8 cellular contexts compared by ENCODE assay signal in the genomic region with DNA sequence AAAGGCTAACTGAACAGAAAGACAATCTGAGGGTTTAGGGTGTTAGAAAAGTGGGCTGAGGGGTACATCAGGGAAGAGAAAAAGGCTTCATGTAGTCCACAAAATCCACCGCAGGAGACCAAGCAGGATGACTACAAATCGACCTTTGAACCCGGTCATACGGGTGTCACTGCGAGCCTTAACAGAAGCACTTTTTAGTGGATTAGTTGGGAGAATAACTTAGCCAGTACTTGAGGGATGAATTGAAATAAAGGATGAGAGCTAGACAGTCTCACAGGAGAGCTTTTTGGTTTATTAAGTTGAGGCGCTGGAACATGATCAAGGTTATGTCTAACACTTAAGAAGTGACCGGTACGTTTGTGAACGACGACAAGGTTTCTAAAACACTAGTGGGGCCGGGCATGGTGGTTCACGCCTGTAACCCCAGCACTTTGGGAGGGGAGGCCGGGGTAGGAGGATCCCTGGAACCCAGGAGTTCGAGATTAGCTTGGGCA. TPM values are rescaled to one million over a fixed set of nuclear protein-coding genes. Genes with fewer than 3 reads are reported as not detected.
DNase-seq lines count a peak whose midpoint lies in the region; ATAC-seq and TF ChIP-seq lines count a peak whose summit lies in the region.

No MANE protein-coding gene starts in this region.

- H4K20me1 ChIP-seq in H9 (ENCODE audit: control insufficient read depth, insufficient read depth, insufficient read length) = no peaks in the 10 kb centered on the region

- H3K79me1 ChIP-seq in H9 (ENCODE audit: insufficient read depth, low read depth, low read length, poor library complexity, severe bottlenecking) = no peaks in the 10 kb centered on the region

- no peak overlapping the region for H2BK12ac ChIP-seq in H9 (ENCODE audit: insufficient read length, low read depth, low read length)

- intact Hi-C loops in left ventricle myocardium inferior (cut with micrococcal nuclease) = no loop called here

- H3K36me3 Mint-ChIP-seq in H9 (ENCODE audit: insufficient read depth in 1 of 3, low read depth in 3 of 3) = peaks cover 0 to 3% (median 2%) of the 10 kb centered on the region in 3 experiments; a peak in 2 of 7 replicates

- H2BK5ac ChIP-seq in H9 (ENCODE audit: insufficient read length, low read length) = no peak overlapping the region

- TF ChIP-seq CTCF in H9 (conservative IDR thresholded peaks at IDR 0.05) (no peak), WERI-Rb-1 (IDR thresholded peaks at IDR 0.05; ENCODE audit: low read depth, low read length) (no peak), left ventricle myocardium inferior (IDR thresholded peaks at IDR 0.05; ENCODE audit: borderline replicate concordance) (no peak)

- H3K27ac ChIP-seq in H9 (ENCODE audit: insufficient read length, low read depth, low read length) (no peak overlapping the region), WERI-Rb-1 (peak overlapping the region; percentile 91), left ventricle myocardium inferior (replicated peaks) (peak overlapping the region; percentile 96), skeletal muscle tissue (ENCODE audit: low read depth, low read length) (peak overlapping the region; percentile 92)

- peaks cover 6% of the 10 kb centered on the region for H3K4me1 ChIP-seq in H9 (ENCODE audit: insufficient read depth, low read length)
- H3K4me1 ChIP-seq in left ventricle myocardium inferior = peaks cover 40% of the 10 kb centered on the region
- peaks cover 2 to 13% (median 8%) of the 10 kb centered on the region in 3 donors for H3K4me1 ChIP-seq in skeletal muscle tissue (ENCODE audit: control insufficient read depth in 3 of 3, insufficient read depth in 3 of 3, low read length in 3 of 3)

- H2AFZ ChIP-seq in H9 (ENCODE audit: low read length) = no peak overlapping the region

- no peaks in the 10 kb centered on the region for H3K36me3 ChIP-seq in WERI-Rb-1
- H3K36me3 ChIP-seq in left ventricle myocardium inferior = no peaks in the 10 kb centered on the region
- no peaks in the 10 kb centered on the region for H3K36me3 ChIP-seq in skeletal muscle tissue (ENCODE audit: control insufficient read depth in 3 of 3, insufficient read depth in 3 of 3, low read length in 3 of 3)

- H3K56ac ChIP-seq in H9 (ENCODE audit: insufficient read length, low read depth, low read length) = no peak overlapping the region

- H3K9ac ChIP-seq in H9 (ENCODE audit: extremely low read depth, insufficient read length, low read length) = peak overlapping the region; percentile 93
- peak overlapping the region; percentile 77 to 88 (median 87) for H3K9ac ChIP-seq in skeletal muscle tissue (ENCODE audit: low read depth in 1 of 3, low read length in 3 of 3)

- H3K18ac ChIP-seq in H9 (ENCODE audit: insufficient read length, low read depth, low read length) = no peak overlapping the region

- ATAC-seq in HG03045 (IDR thresholded peaks at IDR 0.05; ENCODE audit: unreplicated experiment) = no peak
- no peak for ATAC-seq in GM18867 (IDR thresholded peaks at IDR 0.05; ENCODE audit: unreplicated experiment)
- ATAC-seq in GM21515 (IDR thresholded peaks at IDR 0.05; ENCODE audit: unreplicated experiment) = no peak

- H3K4me3 ChIP-seq in WERI-Rb-1 (ENCODE audit: low read depth, low read length) = peak overlapping the region; percentile 66
- peak overlapping the region; percentile 76 for H3K4me3 ChIP-seq in left ventricle myocardium inferior
- peak overlapping the region; percentile 90 to 97 (median 97) for H3K4me3 ChIP-seq in skeletal muscle tissue (ENCODE audit: low read length in 3 of 3)

- peaks cover 31 to 37% of the 10 kb centered on the region in 2 experiments for H3K4me1 Mint-ChIP-seq in H9

- no peak overlapping the region for H4K5ac ChIP-seq in H9 (ENCODE audit: insufficient read length, low read depth, low read length)

- DNase-seq in H9 (no peak), WERI-Rb-1 (no peak), left ventricle myocardium inferior (no peak), epidermal melanocyte (ENCODE audit: insufficient read length, low spot score) (no peak)

- H3K27ac Mint-ChIP-seq in H9 = peak overlapping the region in 2 of 3 experiments; percentile 99; a peak in 5 of 7 replicates

- no CpG with 5 or more reads among the region's 14 CpGs for WGBS in H9 (ENCODE audit: extremely low coverage, insufficient read length, low lambda C conversion rate)

- peak overlapping the region; percentile 84 to 87 for H3K4me3 Mint-ChIP-seq in H9

- peaks cover 10% of the 10 kb centered on the region; the same call in 1 of the 2 replicates for H3K79me2 ChIP-seq in H9 (ENCODE audit: insufficient read depth, low read length)

- no peak overlapping the region for H3K4ac ChIP-seq in H9 (ENCODE audit: low read depth, low read length)

- peak overlapping the region; percentile 99 for H3K4me2 ChIP-seq in H9 (ENCODE audit: insufficient read depth, insufficient read length, low read length)

- no peak overlapping the region for H2BK120ac ChIP-seq in H9 (ENCODE audit: low read depth, low read length, poor library complexity, severe bottlenecking)

- H3K9me3 ChIP-seq in H9 (ENCODE audit: control insufficient read depth, low read depth, low read length) (no peaks in the 10 kb centered on the region), WERI-Rb-1 (ENCODE audit: severe bottlenecking) (no peaks in the 10 kb centered on the region), left ventricle myocardium inferior (replicated peaks) (no peaks in the 10 kb centered on the region), skeletal muscle tissue (ENCODE audit: control insufficient read depth in 3 of 3, low read length in 3 of 3) (no peaks in the 10 kb centered on the region)

- no peak overlapping the region for H2BK20ac ChIP-seq in H9 (ENCODE audit: low read depth, low read length, poor library complexity, severe bottlenecking)

- no peak overlapping the region for H2BK15ac ChIP-seq in H9 (ENCODE audit: low read depth, low read length)

- H4K91ac ChIP-seq in H9 (ENCODE audit: insufficient read length, low read depth, low read length) = no peak overlapping the region

- H3T11ph ChIP-seq in H9 (ENCODE audit: low read length) = no peak overlapping the region

- H3K23ac ChIP-seq in H9 (ENCODE audit: insufficient read length, low read depth, low read length) = no peak overlapping the region

- H3K27me3 ChIP-seq in H9 (ENCODE audit: insufficient read depth, low read length) (no peaks in the 10 kb centered on the region; the same call in 1 of the 2 replicates), WERI-Rb-1 (ENCODE audit: insufficient read depth, low read depth, severe bottlenecking) (no peaks in the 10 kb centered on the region), left ventricle myocardium inferior (ENCODE audit: low read depth) (no peaks in the 10 kb centered on the region), skeletal muscle tissue (ENCODE audit: control insufficient read depth in 3 of 3, insufficient read depth in 3 of 3, low read length in 3 of 3) (no peaks in the 10 kb centered on the region)

- H4K8ac ChIP-seq in H9 (replicated peaks; ENCODE audit: insufficient read length, low read depth, low read length) = no peak overlapping the region

- no peaks in the 10 kb centered on the region for H3K9me3 Mint-ChIP-seq in H9

- no peaks in the 10 kb centered on the region for H3K27me3 Mint-ChIP-seq in H9 (ENCODE audit: low read depth)

- peaks cover 5% of the 10 kb centered on the region for H3K23me2 ChIP-seq in H9 (ENCODE audit: insufficient read length, low read depth, low read length, poor library complexity, severe bottlenecking)

- no peak overlapping the region for H3K14ac ChIP-seq in H9 (ENCODE audit: insufficient read depth, low read length)

- H2AK5ac ChIP-seq in H9 (ENCODE audit: insufficient read length, low read length) = no peak overlapping the region

RNA-seq across cellular contexts. Expression of a gene that starts 1.2 kb away (rescaled TPM):
- total RNA-seq in H9 (2021) (14.0 and 15.1 TPM in 2 replicates), left ventricle myocardium inferior (19.7 TPM), skeletal muscle tissue (35.0 TPM)
